Comparison of ENCODE assay signal across 7 cellular contexts in genomic region chr6:33771342-33772113, GRCh38. TPM values are rescaled to one million over a fixed set of nuclear protein-coding genes. Genes with fewer than 3 reads are reported as not detected.
DNase-seq lines count a peak whose midpoint lies in the region; ATAC-seq, FAIRE-seq and TF ChIP-seq lines count a peak whose summit lies in the region.

No MANE protein-coding gene starts in this region.

- DNase-seq in GM13977 (ENCODE audit: low spot score) = peak; percentile 84
- DNase-seq in NCI-H128 (lab: John Stamatoyannopoulos, UW; ENCODE audit: unreplicated experiment) = peak; percentile 63
- DNase-seq in cardiac fibroblast (ENCODE audit: low read depth in 2 of 2) = peak; percentile 95 to 98
- peak; percentile 92 for DNase-seq in kidney
- peak; percentile 62 for DNase-seq in stimulated activated CD4-positive, alpha-beta T cell treated with anti-CD3 and anti-CD28 coated beads, Interleukin-12 subunit alpha, Interleukin-12 subunit beta, amount 100 ng/mL, for 4 hours

- no peak for ATAC-seq in HG03039 (IDR thresholded peaks at IDR 0.05; ENCODE audit: unreplicated experiment)

- H3K36me3 ChIP-seq in kidney (ENCODE audit: control insufficient read depth in 1 of 2, insufficient read depth in 2 of 2, low read length in 2 of 2) = peaks cover 26 to 39% of the 10 kb centered on the region in 2 donors

- H3K9ac ChIP-seq in kidney (ENCODE audit: low read length in 2 of 2) = peak overlapping the region in 1 of 2 donors; percentile 58

- H3K4me1 ChIP-seq in kidney (ENCODE audit: control insufficient read depth in 1 of 2, insufficient read depth in 1 of 2, low read depth in 1 of 2, low read length in 2 of 2) = peaks cover 8 to 11% of the 10 kb centered on the region in 2 donors

- in situ Hi-C loops in GM13977 (cut with MboI; ENCODE audit: low pct_unique_long_range_greater_than_20kb, low sequenced_read_pairs, unreplicated experiment) = no loop called here

- TF ChIP-seq CTCF in GM13977 (IDR thresholded peaks at IDR 0.05; ENCODE audit: extremely low read depth, insufficient read depth, missing control alignments) = peak; percentile 97
- TF ChIP-seq CTCF in WI38 (IDR thresholded peaks at IDR 0.05; ENCODE audit: low read depth, low read length) = peak; percentile 72
- peak; percentile 55 for TF ChIP-seq CTCF in cardiac fibroblast (IDR thresholded peaks at IDR 0.05; ENCODE audit: low read depth, low read length)
- TF ChIP-seq CTCF in kidney (IDR thresholded peaks at IDR 0.05; ENCODE audit: borderline replicate concordance, extremely low read depth, insufficient read depth) = peak; percentile 94

- H3K4me3 ChIP-seq in WI38 (ENCODE audit: low read depth, low read length) (no peak overlapping the region), cardiac fibroblast (replicated peaks in 1 of 2; ENCODE audit: low read depth in 2 of 2, low read length in 2 of 2) (no peak overlapping the region), kidney (ENCODE audit: low read length in 2 of 2) (no peak overlapping the region)

- FAIRE-seq in kidney (lab: Jason Lieb, UNC) = no peak

- peak overlapping the region; percentile 50 to 72 for H3K27ac ChIP-seq in kidney (ENCODE audit: low read depth in 2 of 2, low read length in 2 of 2)

- intact Hi-C loops in kidney (cut with DNase I) = no loop called here

- H3K9me3 ChIP-seq in kidney (ENCODE audit: control insufficient read depth in 1 of 2, low read length in 2 of 2) = no peaks in the 10 kb centered on the region

RNA-seq across cellular contexts. Expression of gene LEMD2, which starts 17.4 kb away (rescaled TPM):
- 57.1 TPM for total RNA-seq in kidney
- polyA plus RNA-seq in kidney (ENCODE audit: insufficient read depth, low read depth, low replicate concordance) = 36.4 TPM

RNA-seq across cellular contexts. Expression of gene IP6K3, which starts 24.8 kb away (rescaled TPM):
- 0.47 TPM for total RNA-seq in kidney
- polyA plus RNA-seq in kidney (ENCODE audit: insufficient read depth, low read depth, low replicate concordance) = 4.0 TPM

RNA-seq across cellular contexts. Expression of gene MLN, which starts 32.3 kb away (rescaled TPM):
- not detected for total RNA-seq in kidney
- not detected for polyA plus RNA-seq in kidney (ENCODE audit: insufficient read depth, low read depth, low replicate concordance)
